ENCODE assay signal across 8 cellular contexts in genomic region chr10:100872034-100872791, GRCh38. TPM values are rescaled to one million over a fixed set of nuclear protein-coding genes. Genes with fewer than 3 reads are reported as not detected.
A peak's percentile ranks its signal among the peaks of the same experiment; 100 is the strongest.
DNase-seq lines count a peak whose midpoint lies in the region; ATAC-seq and TF ChIP-seq lines count a peak whose summit lies in the region.

No MANE protein-coding gene starts in this region.

- TF ChIP-seq EP300 in sigmoid colon (IDR thresholded peaks at IDR 0.05): no peak

- H3K27ac ChIP-seq in RWPE1 (no peak overlapping the region), sigmoid colon (no peak overlapping the region)

- no peak overlapping the region; the same call in 1 of the 2 replicates for H3K4me3 Mint-ChIP-seq in HFFc6
- no peak overlapping the region for H3K4me3 Mint-ChIP-seq in activated naive CD8-positive, alpha-beta T cell treated with anti-CD3 and anti-CD28 coated beads for 36 hours

- peaks cover 35% of the 10 kb centered on the region for H3K4me1 Mint-ChIP-seq in HFFc6 (ENCODE audit: low read depth)
- no peaks in the 10 kb centered on the region for H3K4me1 Mint-ChIP-seq in activated naive CD8-positive, alpha-beta T cell treated with anti-CD3 and anti-CD28 coated beads for 36 hours

- TF ChIP-seq POLR2A in sigmoid colon (IDR thresholded peaks at IDR 0.05): no peak

- POLR2A ChIA-PET in RWPE1 (lab: Yijun Ruan, JAX; ENCODE audit: low non-redundant PET): no interaction called here

- H3K4me1 ChIP-seq in sigmoid colon: no peaks in the 10 kb centered on the region

- no peak overlapping the region for H3K4me3 ChIP-seq in sigmoid colon

- CTCF ChIA-PET in RWPE1 (lab: Yijun Ruan, JAX): interaction anchor here (0.6 to 2.5 kb wide), 9 partner anchors 23 to 347 kb away, joined by 3 to 15 read pairs (median 3); no protein-coding TSS in a partner anchor

- H3K27ac Mint-ChIP-seq in HFFc6: peak overlapping the region; percentile 63
- H3K27ac Mint-ChIP-seq in activated naive CD8-positive, alpha-beta T cell treated with anti-CD3 and anti-CD28 coated beads for 36 hours: no peak overlapping the region

- peak; percentile 38 for DNase-seq in Caki2 (ENCODE audit: low read depth)
- DNase-seq in HFFc6: peak; percentile 43
- peak; percentile 62 for DNase-seq in RWPE1 (ENCODE audit: low spot score)
- peak; percentile 58 for DNase-seq in activated naive CD8-positive, alpha-beta T cell treated with anti-CD3 and anti-CD28 coated beads for 36 hours
- DNase-seq in kidney glomerular epithelial cell (lab: John Stamatoyannopoulos, UW): peak; percentile 69
- DNase-seq in stimulated activated CD8-positive, alpha-beta memory T cell treated with anti-CD3 and anti-CD28 coated beads, Interleukin-4, amount 100 ng/mL, for 24 hours (ENCODE audit: low read depth): peak; percentile 47
- no peak for DNase-seq in sigmoid colon

- intact Hi-C loops in sigmoid colon (cut with DNase I): no loop called here

- peaks cover 19% of the 10 kb centered on the region for H3K27me3 Mint-ChIP-seq in HFFc6 (ENCODE audit: insufficient read depth)
- H3K27me3 Mint-ChIP-seq in activated naive CD8-positive, alpha-beta T cell treated with anti-CD3 and anti-CD28 coated beads for 36 hours: peaks cover 25% of the 10 kb centered on the region

- H3K27me3 ChIP-seq in sigmoid colon: peaks cover 0 to 56% (median 33%) of the 10 kb centered on the region in 3 donors

- TF ChIP-seq CTCF in HFFc6 (IDR thresholded peaks at IDR 0.05) (peak; percentile 88), RWPE1 (conservative IDR thresholded peaks at IDR 0.05; ENCODE audit: low read depth) (no peak; the same call in 1 of the 2 replicates), sigmoid colon (IDR thresholded peaks at IDR 0.05) (peak in 2 of 4 experiments; percentile 7 to 34)

- H3K36me3 Mint-ChIP-seq in HFFc6 (ENCODE audit: low read depth): no peaks in the 10 kb centered on the region
- H3K36me3 Mint-ChIP-seq in activated naive CD8-positive, alpha-beta T cell treated with anti-CD3 and anti-CD28 coated beads for 36 hours: no peaks in the 10 kb centered on the region

- H3K9me3 ChIP-seq in sigmoid colon: no peaks in the 10 kb centered on the region

- H3K9me3 Mint-ChIP-seq in HFFc6: no peaks in the 10 kb centered on the region
- H3K9me3 Mint-ChIP-seq in activated naive CD8-positive, alpha-beta T cell treated with anti-CD3 and anti-CD28 coated beads for 36 hours: no peaks in the 10 kb centered on the region

- 54 to 59% methylated on average over 11 of the region's 11 CpGs for WGBS in sigmoid colon, 2 donors

- no peak for ATAC-seq in GM18907 (IDR thresholded peaks at IDR 0.05; ENCODE audit: unreplicated experiment)

- in situ Hi-C loops in Caki2 (cut with HindIII; ENCODE audit: low pct_unique_long_range_greater_than_20kb, low sequenced_read_pairs): no loop called here

- no peaks in the 10 kb centered on the region for H3K36me3 ChIP-seq in sigmoid colon

RNA-seq across cellular contexts. Expression of gene SLF2, which starts 40.5 kb away (rescaled TPM):
- total RNA-seq in Caki2 (2014; rRNA removed; shearing (Covaris generic); ENCODE audit: low replicate concordance): 8.1 and 8.9 TPM in 2 replicates
- 10 to 100 TPM; 15.8 to 23.2 (median 20.9) TPM for total RNA-seq in HFFc6 (2021; fragmentation: NEBNext Ultra II Directional; extraction: Animal tissue kit (Norgen Biotek cat#: 25700))
- 10 to 100 TPM; 30.2 to 30.5 TPM for total RNA-seq in activated naive CD8-positive, alpha-beta T cell treated with anti-CD3 and anti-CD28 coated beads for 36 hours
- 10 to 100 TPM; 31.8 to 49.9 (median 38.7) TPM for total RNA-seq in sigmoid colon
- polyA plus RNA-seq in sigmoid colon: 10 to 100 TPM in 1 of 3 donors, 1 to 10 TPM in 2; 3.2 to 12.1 (median 4.2) TPM
